11 cellular contexts compared by ENCODE assay signal in genomic region chr6:82396964-82397761, GRCh38. TPM values are rescaled to one million over a fixed set of nuclear protein-coding genes. Genes with fewer than 3 reads are reported as not detected.
DNase-seq lines count a peak whose midpoint lies in the region; ATAC-seq, FAIRE-seq and TF ChIP-seq lines count a peak whose summit lies in the region.
"Had no signal": no experiment of that assay in that cellular context is flagged by ENCODE, and none has a peak within 500 bp of the region (broad histone marks: within the 10 kb centered on the region; RNA-seq: fewer than 3 reads in every experiment).

No MANE protein-coding gene starts in this region.

- in situ Hi-C loops in HAP-1 (cut with MboI; ENCODE audit: low sequenced_read_pairs), result no loop called here

- H3K36me3 ChIP-seq in RWPE2 (ENCODE audit: low read depth), result peaks cover 31% of the 10 kb centered on the region
- H3K36me3 ChIP-seq in HAP-1 (replicated peaks), result no peaks in the 10 kb centered on the region
- H3K36me3 ChIP-seq: BLaER1 treated with 17β-estradiol and CSF1 and Interleukin-3, amounts not matched to agents 10 nM and 100 nM had no signal

- peaks cover 34% of the 10 kb centered on the region for H3K4me1 ChIP-seq in A549
- H3K4me1 ChIP-seq in RWPE2 (ENCODE audit: insufficient read depth, poor library complexity, severe bottlenecking), result peaks cover 42% of the 10 kb centered on the region
- H3K4me1 ChIP-seq in HAP-1, result no peaks in the 10 kb centered on the region

- no peak overlapping the region for H3K27ac Mint-ChIP-seq in natural killer cell treated with Interleukin-12 subunit alpha and Interleukin-12 subunit beta and Interleukin-15 and Interleukin-18, amount 100 ng/mL, for 72 hours

- no peaks in the 10 kb centered on the region for H3K9me3 ChIP-seq in A549
- no peaks in the 10 kb centered on the region for H3K9me3 ChIP-seq in RWPE2 (ENCODE audit: severe bottlenecking)
- no peaks in the 10 kb centered on the region for H3K9me3 ChIP-seq in HAP-1
- H3K9me3 ChIP-seq: BLaER1 treated with 17β-estradiol and CSF1 and Interleukin-3, amounts not matched to agents 10 nM and 100 nM had no signal

- DNase-seq in A549 (ENCODE audit: low read depth in 1 of 2, low spot score in 1 of 2), result peak; percentile 17 to 57
- DNase-seq in H4 (ENCODE audit: low spot score), result peak; percentile 90
- DNase-seq in RWPE2 (ENCODE audit: low spot score), result no peak
- peak; percentile 99 for DNase-seq in fibroblast of mammary gland (ENCODE audit: low read depth)
- no peak for DNase-seq in natural killer cell treated with Interleukin-12 subunit alpha and Interleukin-12 subunit beta and Interleukin-15 and Interleukin-18, amount 100 ng/mL, for 72 hours (ENCODE audit: low spot score)
- no peak for DNase-seq in NCI-H82 (lab: John Stamatoyannopoulos, UW)
- DNase-seq in HAP-1 (ENCODE audit: low spot score in 2 of 2), result no peak
- no peak for DNase-seq in T-helper 2 cell
- DNase-seq: NCI-H1048, SHP77 treated with DMSO at 0.1 percent for 48 hours had no signal

- POLR2A ChIA-PET in A549 (lab: Yijun Ruan, JAX), result interaction anchor here (1.0 to 2.5 kb wide), 5 partner anchors 9 to 34 kb away, joined by 3 to 17 read pairs (median 4); partner anchors contain the start of gene TPBG

- ATAC-seq in A549 (peak; percentile 80 to 91), RWPE2 (ENCODE audit: low read depth) (peak; percentile 96)
- ATAC-seq in natural killer cell treated with Interleukin-12 subunit alpha and Interleukin-12 subunit beta and Interleukin-15 and Interleukin-18, amount 100 ng/mL, for 72 hours, result no peak

- H3K4me3 ChIP-seq in A549, result no peak overlapping the region
- H3K4me3 ChIP-seq in RWPE2 (ENCODE audit: severe bottlenecking), result no peak overlapping the region
- peak overlapping the region; percentile 17 for H3K4me3 ChIP-seq in fibroblast of mammary gland (ENCODE audit: control insufficient read depth, low read depth, low read length)
- no peak overlapping the region for H3K4me3 ChIP-seq in HAP-1
- H3K4me3 ChIP-seq: BLaER1 treated with 17β-estradiol and CSF1 and Interleukin-3, amounts not matched to agents 10 nM and 100 nM had no signal

- H3K27ac ChIP-seq in A549 (peak overlapping the region; percentile 76 to 89), RWPE2 (ENCODE audit: poor library complexity, severe bottlenecking) (peak overlapping the region; percentile 100)
- H3K27ac ChIP-seq: BLaER1 treated with 17β-estradiol and CSF1 and Interleukin-3, amounts not matched to agents 10 nM and 100 nM had no signal

- H3K27me3 ChIP-seq in RWPE2 (ENCODE audit: insufficient read depth, poor library complexity, severe bottlenecking) (no peaks in the 10 kb centered on the region), HAP-1 (ENCODE audit: low read depth) (no peaks in the 10 kb centered on the region)
- H3K27me3 ChIP-seq: BLaER1 treated with 17β-estradiol and CSF1 and Interleukin-3, amounts not matched to agents 10 nM and 100 nM had no signal

- peak; percentile 46 to 52; a peak in 2 of 5 replicates for TF ChIP-seq EP300 in A549 (IDR thresholded peaks at IDR 0.05)

- no peak overlapping the region for H3K4me3 Mint-ChIP-seq in natural killer cell treated with Interleukin-12 subunit alpha and Interleukin-12 subunit beta and Interleukin-15 and Interleukin-18, amount 100 ng/mL, for 72 hours

- 48% methylated on average over 1 of the region's 1 CpG for WGBS in A549 (ENCODE audit: missing lambda C conversion rate)

- TF ChIP-seq RAD21 in A549 (conservative IDR thresholded peaks at IDR 0.05 in 1 of 2, IDR thresholded peaks at IDR 0.05 in 1 of 2), result no peak; a peak in 1 of 5 replicates

- no peak for FAIRE-seq in A549 (lab: Jason Lieb, UNC)

- CTCF ChIA-PET in A549 (lab: Yijun Ruan, JAX), result interaction anchor here (1.1 to 1.7 kb wide), 2 partner anchors 24 to 33 kb away, joined by 3 to 4 read pairs; no protein-coding TSS in a partner anchor

- H3K4me1 Mint-ChIP-seq in natural killer cell treated with Interleukin-12 subunit alpha and Interleukin-12 subunit beta and Interleukin-15 and Interleukin-18, amount 100 ng/mL, for 72 hours (ENCODE audit: low read depth in 2 of 2), result no peaks in the 10 kb centered on the region

- TF ChIP-seq CTCF in A549 (IDR thresholded peaks at IDR 0.05) (no peak), RWPE2 (IDR thresholded peaks at IDR 0.05; ENCODE audit: poor library complexity, severe bottlenecking) (no peak), fibroblast of mammary gland (conservative IDR thresholded peaks at IDR 0.05; ENCODE audit: control insufficient read depth, insufficient read depth, low read depth, low read length) (no peak)

- no peaks in the 10 kb centered on the region for H3K36me3 Mint-ChIP-seq in natural killer cell treated with Interleukin-12 subunit alpha and Interleukin-12 subunit beta and Interleukin-15 and Interleukin-18, amount 100 ng/mL, for 72 hours

- H3K9me3 Mint-ChIP-seq in natural killer cell treated with Interleukin-12 subunit alpha and Interleukin-12 subunit beta and Interleukin-15 and Interleukin-18, amount 100 ng/mL, for 72 hours, result no peaks in the 10 kb centered on the region

- TF ChIP-seq POLR2A in A549 (IDR thresholded peaks at IDR 0.05; ENCODE audit: low read length), result no peak

- H3K4me2 ChIP-seq in A549, result peak overlapping the region; percentile 74

- no peaks in the 10 kb centered on the region for H3K27me3 Mint-ChIP-seq in natural killer cell treated with Interleukin-12 subunit alpha and Interleukin-12 subunit beta and Interleukin-15 and Interleukin-18, amount 100 ng/mL, for 72 hours

TF ChIP-seq in A549, 52 proteins besides CTCF, POLR2A, EP300 and RAD21:
- TF ChIP-seq CEBPB (IDR thresholded peaks at IDR 0.05) (peak; percentile 9 to 67; a peak in 2 of 4 replicates), JUNB (IDR thresholded peaks at IDR 0.05) (peak; percentile 84), FOSL2 (IDR thresholded peaks at IDR 0.05) (peak; percentile 67), FOSL2 (CRISPR knock-in tag; IDR thresholded peaks at IDR 0.05) (peak; percentile 63), BCL3 (IDR thresholded peaks at IDR 0.05) (0 out of 3 replicates have a peak, but pooled peaks have one; percentile 38), FOXS1 (CRISPR knock-in tag; IDR thresholded peaks at IDR 0.05) (no peak), JUN (IDR thresholded peaks at IDR 0.05) (peak; percentile 29 to 38; a peak in 1 of 5 replicates), GATA3 (IDR thresholded peaks at IDR 0.05; ENCODE audit: borderline replicate concordance) (peak; percentile 47; the same call in 1 of the 2 replicates), BHLHE40 (IDR thresholded peaks at IDR 0.05; ENCODE audit: low read depth, low read length) (no peak)
TF ChIP-seq in A549: peak in this region for 6.

RNA-seq across cellular contexts. Expression of gene TPBG, which starts 33.5 kb away (rescaled TPM):
- polyA plus RNA-seq in A549 (2011; rRNA removed) (47.1 and 54.4 TPM in 2 replicates), A549 (2017; fragmentation: RNase III; extraction: RNeasy Plus Mini Kit Qiagen cat#74134 plus additional on column Dnase treatment) (25.3 to 33.2 TPM (median 32.2 TPM) in 3 replicates)
- polyA plus RNA-seq in A549 (2012; cell fraction: cytosol; rRNA removed), result 18.6 and 25.4 TPM in 2 replicates
- 52.4 and 75.4 TPM in 2 replicates for polyA plus RNA-seq in A549 (2012; cell fraction: nucleus; rRNA removed)
- polyA minus RNA-seq in A549 (2011; rRNA and poly(A)+ RNA removed), result 17.4 and 20.1 TPM in 2 replicates
- total RNA-seq in H4 (2014; rRNA removed; shearing (Covaris generic)), result 15.9 and 20.3 TPM in 2 replicates
- total RNA-seq in natural killer cell treated with Interleukin-12 subunit alpha and Interleukin-12 subunit beta and Interleukin-15 and Interleukin-18, amount 100 ng/mL, for 72 hours, result under 1 TPM in 1 of 2 donors, not detected in 1; 0.07 TPM

Comparison
In these comparisons a context has a peak if more than half of its experiments do, and no peak if none do; other contexts are left out.
1. ATAC-seq: peak in A549 (2 of 2) and RWPE2 (single experiment); none in natural killer cell treated with Interleukin-12 subunit alpha and Interleukin-12 subunit beta and Interleukin-15 and Interleukin-18, amount 100 ng/mL, for 72 hours (0 of 2).
2. DNase-seq: peak in A549 (2 of 2), H4 (single experiment) and fibroblast of mammary gland (single experiment); none in RWPE2 (single experiment), natural killer cell treated with Interleukin-12 subunit alpha and Interleukin-12 subunit beta and Interleukin-15 and Interleukin-18, amount 100 ng/mL, for 72 hours (single experiment), NCI-H82 (single experiment), HAP-1 (0 of 2) and T-helper 2 cell (0 of 5).
3. RNA of gene TPBG, which starts 33.5 kb away (total RNA-seq): 15.9 to 20.3 TPM in H4; 0.07 TPM in natural killer cell treated with Interleukin-12 subunit alpha and Interleukin-12 subunit beta and Interleukin-15 and Interleukin-18, amount 100 ng/mL, for 72 hours; every median in the first group is over 10 times any median in the second.